21 cellular contexts compared by ENCODE assay signal in the genomic region with DNA sequence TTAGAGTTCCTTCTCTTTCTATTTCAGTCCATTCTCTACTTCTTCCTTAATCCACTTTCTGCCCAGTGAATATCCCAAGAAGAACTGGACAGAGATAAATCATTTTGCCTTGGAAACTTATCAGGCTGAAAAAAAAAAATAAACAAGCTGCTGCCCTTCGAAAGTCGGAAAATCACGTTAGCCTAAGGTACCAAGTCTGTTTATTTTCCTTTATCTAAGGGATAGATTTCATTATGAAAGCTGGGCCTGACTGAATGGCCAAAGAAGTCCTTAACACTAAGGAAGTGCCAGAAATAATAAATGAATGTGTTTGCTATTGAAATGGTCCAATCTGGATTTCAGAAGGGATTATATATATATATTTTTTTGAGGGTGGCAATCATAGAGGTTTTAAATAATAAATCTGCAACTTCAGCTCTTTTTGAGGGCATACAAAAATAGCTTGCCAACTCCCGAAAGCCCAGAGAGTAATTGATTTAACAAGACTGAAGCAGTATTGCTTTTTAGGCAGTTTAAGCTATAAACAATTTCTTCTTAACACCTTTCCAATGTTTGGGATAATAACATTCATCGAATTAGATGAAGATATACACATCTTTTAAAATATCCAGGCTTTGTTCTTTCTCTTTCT.
"Had no signal": no experiment of that assay in that cellular context is flagged by ENCODE, and none has a peak within 500 bp of the region (broad histone marks: within the 10 kb centered on the region; RNA-seq: fewer than 3 reads in every experiment).

No MANE protein-coding gene starts in this region.

- DNase-seq: cortex of kidney; effector memory CD8-positive, alpha-beta T cell; foreskin keratinocyte; natural killer cell; pancreas; stimulated activated CD4-positive, alpha-beta T cell treated with anti-CD3 and anti-CD28 coated beads, Interleukin-12 subunit alpha, Interleukin-12 subunit beta, amount 100 ng/mL, for 4 hours; stimulated activated CD4-positive, alpha-beta T cell treated with anti-CD3 and anti-CD28 coated beads, Interleukin-1b, Interleukin-23, amount 100 ng/mL, for 48 hours; stimulated activated CD4-positive, alpha-beta T cell treated with anti-CD3 and anti-CD28 coated beads, Interleukin-4, amount 100 ng/mL, for 1 hour; stimulated activated CD8-positive, alpha-beta memory T cell treated with anti-CD3 and anti-CD28 coated beads, Interleukin-4, amount 100 ng/mL, for 48 hours; stimulated activated naive CD4-positive, alpha-beta T cell; stimulated activated naive CD8-positive, alpha-beta T cell treated with anti-CD3 and anti-CD28 coated beads, Interleukin-15, amount 100 ng/mL, for 72 hours; transverse colon; upper lobe of right lung; uterus had no signal

- H3K36me3 ChIP-seq: neutrophil, pancreas, suprapubic skin, transverse colon, upper lobe of right lung, uterus had no signal

- H3K4me1 ChIP-seq: foreskin keratinocyte, pancreas, transverse colon, uterus had no signal

- H3K27me3 ChIP-seq: neutrophil, pancreas, upper lobe of right lung, uterus had no signal

- H3K4me3 ChIP-seq: lung, pancreas, smooth muscle cell, suprapubic skin, transverse colon, upper lobe of right lung, uterus had no signal

- H3K27ac ChIP-seq: foreskin keratinocyte, neutrophil, pancreas, suprapubic skin, transverse colon, upper lobe of right lung, uterus had no signal

- H3K4me2 ChIP-seq: smooth muscle cell had no signal

- FAIRE-seq: endometrium, keratinocyte, pancreas had no signal

- H3K9me3 ChIP-seq: neutrophil, pancreas, suprapubic skin, transverse colon, upper lobe of right lung, uterus had no signal

- ATAC-seq: effector memory CD8-positive, alpha-beta T cell; foreskin keratinocyte; natural killer cell; sciatic nerve; stimulated activated naive CD8-positive, alpha-beta T cell treated with anti-CD3 and anti-CD28 coated beads, Interleukin-15, amount 100 ng/mL, for 72 hours; upper lobe of right lung had no signal
